Comparison of ENCODE assay signal across 19 cellular contexts in the genomic region with DNA sequence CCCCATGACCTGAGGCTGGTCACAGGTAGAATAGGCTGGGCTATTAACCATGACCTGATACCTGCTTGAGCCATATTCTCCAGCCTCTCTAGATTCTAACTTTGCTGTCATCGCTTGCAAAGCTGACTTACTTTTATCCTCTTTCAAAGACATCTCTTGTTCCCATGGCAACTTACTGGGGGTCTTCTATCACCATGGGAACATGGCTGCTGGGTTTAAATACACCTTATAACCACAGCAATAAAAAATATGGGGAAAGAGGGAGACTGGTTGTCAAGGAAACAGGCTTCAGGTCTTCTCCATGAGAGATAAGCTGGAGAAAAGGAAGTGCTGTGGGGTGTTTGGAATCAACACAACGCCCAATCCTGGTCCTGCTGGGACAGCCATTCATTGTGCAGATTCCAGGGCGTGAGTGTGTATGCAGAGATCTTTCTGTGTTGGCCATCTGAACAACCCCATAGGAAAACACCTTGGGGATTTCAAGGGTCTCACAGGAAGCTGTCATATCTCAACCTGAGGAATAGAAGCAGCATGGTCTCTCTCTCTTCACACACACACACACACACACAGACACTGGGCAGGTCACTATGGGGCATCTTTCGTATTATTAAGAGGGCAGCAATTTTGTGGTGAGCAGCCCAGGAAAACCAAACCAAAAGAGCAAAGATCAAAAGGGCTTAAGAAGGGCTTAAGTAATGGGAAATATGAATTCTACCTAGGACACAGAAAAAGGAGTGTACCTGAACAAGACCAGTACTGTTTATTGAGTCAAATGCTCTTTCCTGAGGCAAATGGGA.
"Had no signal": no experiment of that assay in that cellular context is flagged by ENCODE, and none has a peak within 500 bp of the region (broad histone marks: within the 10 kb centered on the region; RNA-seq: fewer than 3 reads in every experiment).

No MANE protein-coding gene starts in this region.

- H3K9me3 ChIP-seq: adrenal gland, breast epithelium, heart left ventricle, tibial artery had no signal

- H3K27me3 ChIP-seq: adrenal gland, breast epithelium, dorsolateral prefrontal cortex, heart left ventricle had no signal

- H3K4me1 Mint-ChIP-seq: central memory CD8-positive, alpha-beta T cell; stimulated activated effector memory CD8-positive, alpha-beta T cell treated with anti-CD3 and anti-CD28 coated beads, Interleukin-12 subunit alpha, Interleukin-12 subunit beta, amount 100 ng/mL, for 72 hours; stimulated activated naive CD8-positive, alpha-beta T cell treated with anti-CD3 and anti-CD28 coated beads, Interleukin-15, amount 100 ng/mL, for 72 hours had no signal

- H3K4me3 ChIP-seq: adrenal gland, breast epithelium, dorsolateral prefrontal cortex, heart left ventricle, tibial artery had no signal

- H3K27ac Mint-ChIP-seq: activated naive CD4-positive, alpha-beta T cell treated with anti-CD3 and anti-CD28 coated beads, Interleukin-2, amount 50 U/mL, for 72 hours; effector memory CD8-positive, alpha-beta T cell; stimulated activated effector memory CD8-positive, alpha-beta T cell treated with anti-CD3 and anti-CD28 coated beads, Interleukin-12 subunit alpha, Interleukin-12 subunit beta, amount 100 ng/mL, for 72 hours; stimulated activated naive CD8-positive, alpha-beta T cell treated with anti-CD3 and anti-CD28 coated beads, Interleukin-15, amount 100 ng/mL, for 72 hours; WTC11 had no signal

- H3K36me3 ChIP-seq: adrenal gland, breast epithelium, heart left ventricle, tibial artery had no signal

- H3K27ac ChIP-seq: adrenal gland, tibial artery had no signal

- H3K4me3 Mint-ChIP-seq: central memory CD8-positive, alpha-beta T cell; effector memory CD8-positive, alpha-beta T cell; nephron; stimulated activated effector memory CD8-positive, alpha-beta T cell treated with anti-CD3 and anti-CD28 coated beads, Interleukin-12 subunit alpha, Interleukin-12 subunit beta, amount 100 ng/mL, for 72 hours; stimulated activated naive CD8-positive, alpha-beta T cell treated with anti-CD3 and anti-CD28 coated beads, Interleukin-15, amount 100 ng/mL, for 72 hours; WTC11 had no signal

- H3K9me3 Mint-ChIP-seq: activated naive CD4-positive, alpha-beta T cell treated with anti-CD3 and anti-CD28 coated beads, Interleukin-2, amount 50 U/mL, for 72 hours; effector memory CD8-positive, alpha-beta T cell; nephron; stimulated activated effector memory CD8-positive, alpha-beta T cell treated with anti-CD3 and anti-CD28 coated beads, Interleukin-12 subunit alpha, Interleukin-12 subunit beta, amount 100 ng/mL, for 72 hours; stimulated activated naive CD8-positive, alpha-beta T cell treated with anti-CD3 and anti-CD28 coated beads, Interleukin-15, amount 100 ng/mL, for 72 hours; WTC11 had no signal

- ATAC-seq: activated naive CD4-positive, alpha-beta T cell treated with anti-CD3 and anti-CD28 coated beads, Interleukin-2, amount 50 U/mL, for 72 hours; effector memory CD8-positive, alpha-beta T cell; heart left ventricle; sciatic nerve; stimulated activated effector memory CD8-positive, alpha-beta T cell treated with anti-CD3 and anti-CD28 coated beads, Interleukin-12 subunit alpha, Interleukin-12 subunit beta, amount 100 ng/mL, for 72 hours; stimulated activated naive CD8-positive, alpha-beta T cell treated with anti-CD3 and anti-CD28 coated beads, Interleukin-15, amount 100 ng/mL, for 72 hours; WTC11 had no signal

- H3K36me3 Mint-ChIP-seq: activated naive CD4-positive, alpha-beta T cell treated with anti-CD3 and anti-CD28 coated beads, Interleukin-2, amount 50 U/mL, for 72 hours; stimulated activated effector memory CD8-positive, alpha-beta T cell treated with anti-CD3 and anti-CD28 coated beads, Interleukin-12 subunit alpha, Interleukin-12 subunit beta, amount 100 ng/mL, for 72 hours; WTC11 had no signal

- DNase-seq: activated T-cell treated with anti-CD3 and anti-CD28 coated beads, Interleukin-2, amount 50 U/mL, for 1 hour; adrenal gland; dorsolateral prefrontal cortex; effector memory CD8-positive, alpha-beta T cell; heart left ventricle; nucleus accumbens; posterior cingulate gyrus; small intestine; stimulated activated CD4-positive, alpha-beta T cell treated with anti-CD3 and anti-CD28 coated beads, Interleukin-2, amount 100 ng/mL, for 24 hours; stimulated activated naive CD8-positive, alpha-beta T cell treated with anti-CD3 and anti-CD28 coated beads, Interleukin-15, amount 100 ng/mL, for 72 hours; T1000; tibial artery had no signal
